Comparison of ENCODE assay signal across 29 cellular contexts in the genomic region with DNA sequence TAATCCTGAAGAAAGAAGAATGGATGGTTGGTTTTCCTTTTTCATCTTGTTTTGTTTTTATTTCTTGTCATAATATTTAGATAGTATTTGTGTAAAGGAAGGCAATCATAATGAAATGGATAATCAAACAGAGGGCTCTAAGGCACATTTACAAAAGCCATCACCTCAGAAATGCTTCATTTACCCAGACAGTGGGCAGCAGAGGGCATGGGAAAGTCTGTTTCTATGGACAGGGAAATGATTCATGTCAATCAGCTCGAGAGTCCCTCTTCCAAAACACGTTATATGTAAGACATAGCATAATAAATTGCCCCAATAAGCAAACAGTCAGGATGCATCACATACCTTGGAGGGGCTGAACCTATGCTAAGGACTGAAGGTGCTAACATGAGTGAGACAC.
"Had no signal": no experiment of that assay in that cellular context is flagged by ENCODE, and none has a peak within 500 bp of the region (broad histone marks: within the 10 kb centered on the region; RNA-seq: fewer than 3 reads in every experiment).

No MANE protein-coding gene starts in this region.

- H3K27ac Mint-ChIP-seq: activated CD4-positive, alpha-beta memory T cell treated with anti-CD3 and anti-CD28 coated beads, Interleukin-2, amount 10 ng/mL, durations not matched to agents 7 days and 5 days; activated CD4-positive, alpha-beta T cell treated with anti-CD3 and anti-CD28 coated beads, Interleukin-2, amount 10 ng/mL, durations not matched to agents 7 days and 5 days; activated naive CD4-positive, alpha-beta T cell treated with anti-CD3 and anti-CD28 coated beads, Interleukin-2, amount 10 ng/mL, durations not matched to agents 7 days and 5 days; activated T-cell treated with anti-CD3 and anti-CD28 coated beads, Interleukin-2, amount 50 U/mL, for 24 hours; endodermal cell; mesothelial cell of epicardium; WTC11 had no signal

- H3K36me3 Mint-ChIP-seq: activated naive CD4-positive, alpha-beta T cell treated with anti-CD3 and anti-CD28 coated beads, Interleukin-2, amount 10 ng/mL, durations not matched to agents 7 days and 5 days; mesothelial cell of epicardium; naive B cell; WTC11 had no signal

- H3K4me3 ChIP-seq: gastrocnemius medialis, psoas muscle, right atrium auricular region, smooth muscle cell, tibial nerve had no signal

- H2AFZ ChIP-seq: parathyroid adenoma had no signal

- DNase-seq: activated CD4-positive, alpha-beta memory T cell treated with anti-CD3 and anti-CD28 coated beads, Interleukin-2, amount 10 ng/mL, durations not matched to agents 7 days and 5 days; activated CD4-positive, alpha-beta T cell treated with anti-CD3 and anti-CD28 coated beads for 1 hour; activated CD4-positive, alpha-beta T cell treated with anti-CD3 and anti-CD28 coated beads, Interleukin-2, amount 10 ng/mL, durations not matched to agents 7 days and 5 days; activated CD8-positive, alpha-beta memory T cell treated with anti-CD3 and anti-CD28 coated beads, Interleukin-2, amount 50 U/mL, for 48 hours; activated gamma-delta T cell; activated naive CD4-positive, alpha-beta T cell treated with anti-CD3 and anti-CD28 coated beads, Interleukin-2, amount 10 ng/mL, durations not matched to agents 7 days and 5 days; activated T-cell treated with anti-CD3 and anti-CD28 coated beads, Interleukin-2, amount 50 U/mL, for 24 hours; amniotic stem cell; brain microvascular endothelial cell; cortex of kidney; endodermal cell; gastrocnemius medialis; glutamatergic neuron; hippocampal formation; left cardiac atrium; left ventricle myocardium superior; mammary epithelial cell; naive B cell; nucleus accumbens; psoas muscle; stimulated activated CD4-positive, alpha-beta T cell treated with anti-CD3 and anti-CD28 coated beads, Interleukin-1b, Interleukin-23, amount 100 ng/mL, for 48 hours; stimulated activated naive CD4-positive, alpha-beta T cell treated with Interleukin-2 at 50 U/mL for 16 hours; T-helper 2 cell had no signal

- H3K36me3 ChIP-seq: brain microvascular endothelial cell, gastrocnemius medialis, right atrium auricular region, tibial nerve had no signal

- H3K4me3 Mint-ChIP-seq: activated CD4-positive, alpha-beta memory T cell treated with anti-CD3 and anti-CD28 coated beads, Interleukin-2, amount 10 ng/mL, durations not matched to agents 7 days and 5 days; activated CD4-positive, alpha-beta T cell treated with anti-CD3 and anti-CD28 coated beads, Interleukin-2, amount 10 ng/mL, durations not matched to agents 7 days and 5 days; activated naive CD4-positive, alpha-beta T cell treated with anti-CD3 and anti-CD28 coated beads, Interleukin-2, amount 10 ng/mL, durations not matched to agents 7 days and 5 days; activated T-cell treated with anti-CD3 and anti-CD28 coated beads, Interleukin-2, amount 50 U/mL, for 24 hours; endodermal cell; mesothelial cell of epicardium; naive B cell; WTC11 had no signal

- H3K4me1 Mint-ChIP-seq: activated CD4-positive, alpha-beta memory T cell treated with anti-CD3 and anti-CD28 coated beads, Interleukin-2, amount 10 ng/mL, durations not matched to agents 7 days and 5 days; activated naive CD4-positive, alpha-beta T cell treated with anti-CD3 and anti-CD28 coated beads, Interleukin-2, amount 10 ng/mL, durations not matched to agents 7 days and 5 days; endodermal cell had no signal

- H3K9me3 ChIP-seq: gastrocnemius medialis, psoas muscle, right atrium auricular region, tibial nerve had no signal

- H3K27me3 ChIP-seq: brain microvascular endothelial cell, gastrocnemius medialis, right atrium auricular region, tibial nerve had no signal

- H3K9me3 Mint-ChIP-seq: activated CD4-positive, alpha-beta T cell treated with anti-CD3 and anti-CD28 coated beads, Interleukin-2, amount 10 ng/mL, durations not matched to agents 7 days and 5 days; activated naive CD4-positive, alpha-beta T cell treated with anti-CD3 and anti-CD28 coated beads, Interleukin-2, amount 10 ng/mL, durations not matched to agents 7 days and 5 days; endodermal cell; mesothelial cell of epicardium; WTC11 had no signal

- H3K79me2 ChIP-seq: parathyroid adenoma had no signal

- H3K27ac ChIP-seq: brain microvascular endothelial cell, gastrocnemius medialis, parathyroid adenoma, psoas muscle, right atrium auricular region, tibial nerve had no signal

- H3K4me1 ChIP-seq: parathyroid adenoma, psoas muscle, right atrium auricular region had no signal

- H3K27me3 Mint-ChIP-seq: activated CD4-positive, alpha-beta memory T cell treated with anti-CD3 and anti-CD28 coated beads, Interleukin-2, amount 10 ng/mL, durations not matched to agents 7 days and 5 days; activated CD4-positive, alpha-beta T cell treated with anti-CD3 and anti-CD28 coated beads, Interleukin-2, amount 10 ng/mL, durations not matched to agents 7 days and 5 days; activated naive CD4-positive, alpha-beta T cell treated with anti-CD3 and anti-CD28 coated beads, Interleukin-2, amount 10 ng/mL, durations not matched to agents 7 days and 5 days; activated T-cell treated with anti-CD3 and anti-CD28 coated beads, Interleukin-2, amount 50 U/mL, for 24 hours had no signal

- H3K9ac ChIP-seq: parathyroid adenoma had no signal

- H3K4me2 ChIP-seq: smooth muscle cell had no signal
